ENCODE assay signal across 11 cellular contexts in the genomic region with DNA sequence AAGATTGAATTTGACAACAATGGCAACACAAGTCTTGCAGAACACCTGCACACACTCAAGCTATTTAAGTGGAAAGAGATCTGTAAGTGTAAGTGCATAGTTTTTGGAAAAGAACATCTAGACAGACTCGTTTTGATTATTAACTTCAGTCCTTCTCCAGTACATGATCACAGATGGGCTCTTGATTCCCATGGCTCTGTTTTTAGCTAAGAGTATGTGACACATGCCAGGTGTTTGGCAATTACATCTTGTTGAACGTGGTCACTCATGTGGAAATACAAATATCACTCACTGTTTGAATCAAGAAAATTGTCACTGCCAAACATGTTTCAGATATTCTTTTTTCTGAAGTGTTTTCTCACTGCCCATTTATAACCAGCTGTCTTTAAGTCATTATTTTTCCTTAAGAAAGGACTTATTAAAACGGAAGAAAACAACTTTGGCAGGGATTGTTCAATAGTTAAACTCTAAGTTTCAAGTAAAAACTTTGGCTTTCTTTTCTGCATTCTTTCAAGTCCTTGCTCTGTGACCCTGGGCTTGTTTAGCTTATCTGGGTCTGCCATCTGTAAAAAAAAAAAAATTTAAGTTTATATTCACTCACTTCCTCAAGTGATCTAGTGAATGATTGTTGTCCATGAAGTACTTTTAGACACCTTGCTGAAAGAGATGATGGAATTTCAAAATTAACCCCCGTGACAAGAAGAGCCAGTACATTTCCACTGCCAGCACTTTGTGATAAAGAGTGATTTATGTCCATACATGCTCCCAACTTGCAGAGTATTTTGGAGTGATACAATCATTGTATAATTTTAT.
DNase-seq lines count a peak whose midpoint lies in the region; ATAC-seq, FAIRE-seq and TF ChIP-seq lines count a peak whose summit lies in the region.
"Had no signal": no experiment of that assay in that cellular context is flagged by ENCODE, and none has a peak within 500 bp of the region (broad histone marks: within the 10 kb centered on the region; RNA-seq: fewer than 3 reads in every experiment).

No MANE protein-coding gene starts in this region.

- H3K36me3 Mint-ChIP-seq in nephron (ENCODE audit: low read depth), result no peaks in the 10 kb centered on the region
- no peaks in the 10 kb centered on the region for H3K36me3 Mint-ChIP-seq in MCF 10A (ENCODE audit: insufficient read depth, unreplicated experiment)
- H3K36me3 Mint-ChIP-seq in effector memory CD8-positive, alpha-beta T cell (ENCODE audit: insufficient read depth), result no peaks in the 10 kb centered on the region

- no peaks in the 10 kb centered on the region for H3K9me3 ChIP-seq in Panc1 (ENCODE audit: control insufficient read depth, insufficient read depth, low read depth, low read length)

- peak overlapping the region; percentile 72 for H3K27ac ChIP-seq in Panc1 (ENCODE audit: low read length)

- H3K9me3 Mint-ChIP-seq in nephron (peaks cover 1% of the 10 kb centered on the region), MCF 10A (ENCODE audit: unreplicated experiment) (no peaks in the 10 kb centered on the region)
- H3K9me3 Mint-ChIP-seq in effector memory CD8-positive, alpha-beta T cell, result no peaks in the 10 kb centered on the region

- H3K4me3 Mint-ChIP-seq in nephron (no peak overlapping the region), MCF 10A (ENCODE audit: unreplicated experiment) (no peak overlapping the region)
- no peak overlapping the region for H3K4me3 Mint-ChIP-seq in effector memory CD8-positive, alpha-beta T cell

- H3K27ac Mint-ChIP-seq in nephron, result peak overlapping the region; percentile 69 to 90 (median 75)
- H3K27ac Mint-ChIP-seq in MCF 10A (ENCODE audit: low read depth, unreplicated experiment), result no peak overlapping the region
- no peak overlapping the region for H3K27ac Mint-ChIP-seq in effector memory CD8-positive, alpha-beta T cell

- BruUV-seq in Panc1 (replicated peaks; lab: Mats Ljungman, UMichigan), result no TSS peak
- no TSS peak for BruUV-seq in MCF 10A (replicated peaks; lab: Mats Ljungman, UMichigan)

- H3K4me3 ChIP-seq in Panc1 (ENCODE audit: low read depth in 2 of 2, low read length in 2 of 2), result no peak overlapping the region

- H3K4me1 Mint-ChIP-seq in nephron (peaks cover 40% of the 10 kb centered on the region), MCF 10A (ENCODE audit: insufficient read depth, unreplicated experiment) (no peaks in the 10 kb centered on the region)
- no peaks in the 10 kb centered on the region for H3K4me1 Mint-ChIP-seq in effector memory CD8-positive, alpha-beta T cell (ENCODE audit: low read depth in 2 of 2)

- no peaks in the 10 kb centered on the region for H3K36me3 ChIP-seq in Panc1 (ENCODE audit: control insufficient read depth, insufficient read depth, low read length)

- DNase-seq in GM12891 (ENCODE audit: insufficient read length, low spot score), result no peak
- peak; percentile 38 to 63 for DNase-seq in NCI-H1930 (lab: John Stamatoyannopoulos, UW)
- DNase-seq in Panc1 (ENCODE audit: low read depth, low spot score), result no peak
- DNase-seq in MCF 10A (ENCODE audit: unreplicated experiment), result no peak
- DNase-seq in effector memory CD8-positive, alpha-beta T cell, result no peak
- DNase-seq: activated CD4-positive, CD25-positive, alpha-beta regulatory T cell treated with anti-CD3 and anti-CD28 coated beads, Interleukin-2, amount 50 U/mL, for 72 hours; activated naive CD4-positive, alpha-beta T cell treated with Interleukin-2 at 50 U/mL for 16 hours; effector CD4-positive, alpha-beta T cell had no signal

- no peak for TF ChIP-seq CTCF in Panc1 (IDR thresholded peaks at IDR 0.05)
- TF ChIP-seq CTCF in nephron (IDR thresholded peaks at IDR 0.05; ENCODE audit: unreplicated experiment in 3 of 3), result no peak
- TF ChIP-seq CTCF in MCF 10A (IDR thresholded peaks at IDR 0.05; ENCODE audit: unreplicated experiment), result no peak

- no peaks in the 10 kb centered on the region for H3K27me3 ChIP-seq in Panc1 (ENCODE audit: control insufficient read depth, insufficient read depth, low read length)

- intact Hi-C loops in Panc1 (cut with micrococcal nuclease; ENCODE audit: unreplicated experiment), result no loop called here
- intact Hi-C loops in MCF 10A (cut with micrococcal nuclease), result no loop called here

- TF ChIP-seq POLR2A in GM12891 (IDR thresholded peaks at IDR 0.05; ENCODE audit: low read depth, low read length), result no peak

- CTCF ChIA-PET in Panc1 (lab: Charles Lee) (no interaction called here), MCF 10A (lab: Yijun Ruan, JAX) (interaction anchor here (0.6 to 1.6 kb wide), 2 partner anchors 19 to 254 kb away, joined by 3 to 4 read pairs; no protein-coding TSS in a partner anchor)

- in situ Hi-C loops in Panc1 (cut with HindIII; ENCODE audit: low pct_unique_long_range_greater_than_20kb, low sequenced_read_pairs), result no loop called here

- H3K4me1 ChIP-seq in Panc1 (ENCODE audit: control insufficient read depth, insufficient read depth, low read length), result no peaks in the 10 kb centered on the region

- peak; percentile 87 for FAIRE-seq in GM12891 (lab: Jason Lieb, UNC)

- POLR2A ChIA-PET in Panc1 (lab: Charles Lee) (no interaction called here), MCF 10A (lab: Yijun Ruan, JAX) (interaction anchor here (0.5 to 0.6 kb wide), 2 partner anchors 287 to 1713 kb away, joined by 3 read pairs; no protein-coding TSS in a partner anchor)

- no peak for ATAC-seq in Panc1
- ATAC-seq in HG02763 (IDR thresholded peaks at IDR 0.05; ENCODE audit: unreplicated experiment), result no peak
- no peak for ATAC-seq in GM18858 (IDR thresholded peaks at IDR 0.05; ENCODE audit: unreplicated experiment)
- ATAC-seq in effector memory CD8-positive, alpha-beta T cell (replicated peaks), result no peak

- no peaks in the 10 kb centered on the region for H3K27me3 Mint-ChIP-seq in nephron (ENCODE audit: low read depth)
- peaks cover 10% of the 10 kb centered on the region for H3K27me3 Mint-ChIP-seq in MCF 10A (ENCODE audit: insufficient read depth, unreplicated experiment)
- no peaks in the 10 kb centered on the region for H3K27me3 Mint-ChIP-seq in effector memory CD8-positive, alpha-beta T cell

TF ChIP-seq in GM12891, 5 proteins besides CTCF, POLR2A, EP300 and RAD21:
- TF ChIP-seq SPI1 (IDR thresholded peaks at IDR 0.05; ENCODE audit: low read depth, low read length), result no peak
- TF ChIP-seq POU2F2 (IDR thresholded peaks at IDR 0.05; ENCODE audit: low read depth, low read length), result no peak
- no peak for TF ChIP-seq TAF1 (IDR thresholded peaks at IDR 0.05; ENCODE audit: low read depth, low read length)
- TF ChIP-seq POLR2AphosphoS5 (IDR thresholded peaks at IDR 0.05; ENCODE audit: low read depth, low read length), result no peak
- peak; percentile 17 for TF ChIP-seq PAX5 (IDR thresholded peaks at IDR 0.05; ENCODE audit: insufficient read depth, low read length, severe bottlenecking)

Comparison
In these comparisons a context has a peak if more than half of its experiments do, and no peak if none do; other contexts are left out.
1. DNase-seq: peak in NCI-H1930 (2 of 2); none in GM12891 (single experiment), Panc1 (single experiment), MCF 10A (single experiment) and effector memory CD8-positive, alpha-beta T cell (0 of 3).
2. H3K27ac Mint-ChIP-seq: peak in nephron (3 of 3); none in MCF 10A (single experiment) and effector memory CD8-positive, alpha-beta T cell (0 of 2).